ENCODE assay signal across 1 cellular context in genomic region chr7:80134536-80135305, GRCh38.
TF ChIP-seq lines count a peak whose summit lies in the region.

GNAI1 (plus strand) TSS chr7:80134831; CDS start chr7:80135161, 330 bp downstream.

TF ChIP-seq in SK-N-SH, 30 proteins besides CTCF, POLR2A, EP300 and RAD21 (continued from another document):
- TF ChIP-seq, protein P1, sequence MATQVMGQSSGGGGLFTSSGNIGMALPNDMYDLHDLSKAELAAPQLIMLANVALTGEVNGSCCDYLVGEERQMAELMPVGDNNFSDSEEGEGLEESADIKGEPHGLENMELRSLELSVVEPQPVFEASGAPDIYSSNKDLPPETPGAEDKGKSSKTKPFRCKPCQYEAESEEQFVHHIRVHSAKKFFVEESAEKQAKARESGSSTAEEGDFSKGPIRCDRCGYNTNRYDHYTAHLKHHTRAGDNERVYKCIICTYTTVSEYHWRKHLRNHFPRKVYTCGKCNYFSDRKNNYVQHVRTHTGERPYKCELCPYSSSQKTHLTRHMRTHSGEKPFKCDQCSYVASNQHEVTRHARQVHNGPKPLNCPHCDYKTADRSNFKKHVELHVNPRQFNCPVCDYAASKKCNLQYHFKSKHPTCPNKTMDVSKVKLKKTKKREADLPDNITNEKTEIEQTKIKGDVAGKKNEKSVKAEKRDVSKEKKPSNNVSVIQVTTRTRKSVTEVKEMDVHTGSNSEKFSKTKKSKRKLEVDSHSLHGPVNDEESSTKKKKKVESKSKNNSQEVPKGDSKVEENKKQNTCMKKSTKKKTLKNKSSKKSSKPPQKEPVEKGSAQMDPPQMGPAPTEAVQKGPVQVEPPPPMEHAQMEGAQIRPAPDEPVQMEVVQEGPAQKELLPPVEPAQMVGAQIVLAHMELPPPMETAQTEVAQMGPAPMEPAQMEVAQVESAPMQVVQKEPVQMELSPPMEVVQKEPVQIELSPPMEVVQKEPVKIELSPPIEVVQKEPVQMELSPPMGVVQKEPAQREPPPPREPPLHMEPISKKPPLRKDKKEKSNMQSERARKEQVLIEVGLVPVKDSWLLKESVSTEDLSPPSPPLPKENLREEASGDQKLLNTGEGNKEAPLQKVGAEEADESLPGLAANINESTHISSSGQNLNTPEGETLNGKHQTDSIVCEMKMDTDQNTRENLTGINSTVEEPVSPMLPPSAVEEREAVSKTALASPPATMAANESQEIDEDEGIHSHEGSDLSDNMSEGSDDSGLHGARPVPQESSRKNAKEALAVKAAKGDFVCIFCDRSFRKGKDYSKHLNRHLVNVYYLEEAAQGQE (IDR thresholded peaks at IDR 0.05; ENCODE audit: low read depth, low read length): 0 out of 2 replicates have a peak, but pooled peaks have one; percentile 32
- TF ChIP-seq TEAD4 (IDR thresholded peaks at IDR 0.05; ENCODE audit: borderline replicate concordance, insufficient read depth): peak; percentile 31; the same call in 1 of the 2 replicates
- TF ChIP-seq FOSL2 (IDR thresholded peaks at IDR 0.05; ENCODE audit: borderline replicate concordance, low read depth): peak; percentile 47; the same call in 1 of the 2 replicates
- peak; percentile 87 for TF ChIP-seq SMC3 (IDR thresholded peaks at IDR 0.05; ENCODE audit: low read depth, low read length)
- TF ChIP-seq RCOR1 (IDR thresholded peaks at IDR 0.05; ENCODE audit: low read length): peak; percentile 71
- TF ChIP-seq GATA2 (CRISPR knock-in tag; IDR thresholded peaks at IDR 0.05): no peak
- TF ChIP-seq JUND (IDR thresholded peaks at IDR 0.05): 0 out of 2 replicates have a peak, but pooled peaks have one; percentile 7
- TF ChIP-seq NFIC (IDR thresholded peaks at IDR 0.05; ENCODE audit: borderline replicate concordance): peak; percentile 56
- no peak for TF ChIP-seq FOXM1 (IDR thresholded peaks at IDR 0.05; ENCODE audit: low read depth)
- no peak; the same call in 1 of the 2 replicates for TF ChIP-seq YY1 (IDR thresholded peaks at IDR 0.05; ENCODE audit: low read depth)
- TF ChIP-seq FOXJ3 (CRISPR knock-in tag; IDR thresholded peaks at IDR 0.05): no peak
- TF ChIP-seq TAF1 (IDR thresholded peaks at IDR 0.05; ENCODE audit: borderline replicate concordance, low read depth, low read length): peak; percentile 44; the same call in 1 of the 2 replicates
- TF ChIP-seq PBX3 (IDR thresholded peaks at IDR 0.05): 0 out of 2 replicates have a peak, but pooled peaks have one; percentile 27
- peak; percentile 89 for TF ChIP-seq POLR2AphosphoS5 (IDR thresholded peaks at IDR 0.05; ENCODE audit: low read depth, low read length)
- TF ChIP-seq USF1 (IDR thresholded peaks at IDR 0.05; ENCODE audit: borderline replicate concordance, low read depth): no peak; the same call in none of the 2 replicates
- TF ChIP-seq, protein P2, sequence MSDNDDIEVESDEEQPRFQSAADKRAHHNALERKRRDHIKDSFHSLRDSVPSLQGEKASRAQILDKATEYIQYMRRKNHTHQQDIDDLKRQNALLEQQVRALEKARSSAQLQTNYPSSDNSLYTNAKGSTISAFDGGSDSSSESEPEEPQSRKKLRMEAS (IDR thresholded peaks at IDR 0.05; ENCODE audit: low read depth): peak; percentile 71
- no peak for TF ChIP-seq SIN3A (IDR thresholded peaks at IDR 0.05; ENCODE audit: borderline replicate concordance, low read depth, low read length)
- no peak for TF ChIP-seq USF2 (IDR thresholded peaks at IDR 0.05; ENCODE audit: borderline replicate concordance, low read depth, low read length)
TF ChIP-seq in SK-N-SH: peak in this region for 15.
